11 cellular contexts compared by ENCODE assay signal in genomic region chr9:94804917-94805544, GRCh38.
DNase-seq lines count a peak whose midpoint lies in the region; ATAC-seq and TF ChIP-seq lines count a peak whose summit lies in the region.
"Had no signal": no experiment of that assay in that cellular context is flagged by ENCODE, and none has a peak within 500 bp of the region (broad histone marks: within the 10 kb centered on the region; RNA-seq: fewer than 3 reads in every experiment).

No MANE protein-coding gene starts in this region.

- peak; percentile 65 for DNase-seq in NCI-H748 (lab: John Stamatoyannopoulos, UW; ENCODE audit: unreplicated experiment)
- DNase-seq in NCI-H748 treated with DMSO at 0.1 percent for 48 hours (lab: John Stamatoyannopoulos, UW): no peak
- no peak for DNase-seq in RWPE2 (ENCODE audit: low spot score)
- DNase-seq in lower lobe of right lung: no peak
- DNase-seq in upper lobe of right lung: no peak
- DNase-seq in activated naive CD4-positive, alpha-beta T cell treated with anti-CD3 and anti-CD28 coated beads for 36 hours: no peak
- DNase-seq in occipital lobe (lab: John Stamatoyannopoulos, UW): no peak
- DNase-seq: activated T-cell treated with anti-CD3 and anti-CD28 coated beads, Interleukin-2, amount 50 U/mL, for 72 hours; NCI-H446 had no signal

- H3K27ac Mint-ChIP-seq in activated naive CD4-positive, alpha-beta T cell treated with anti-CD3 and anti-CD28 coated beads for 36 hours: no peak overlapping the region
- H3K27ac Mint-ChIP-seq in activated T-helper 17 cell treated with anti-CD3 and anti-CD28 coated beads, Interleukin-2, amount 50 U/mL, for 72 hours: no peak overlapping the region
- H3K27ac Mint-ChIP-seq: activated T-cell treated with anti-CD3 and anti-CD28 coated beads, Interleukin-2, amount 50 U/mL, for 72 hours had no signal

- no peaks in the 10 kb centered on the region for H3K27me3 ChIP-seq in RWPE2 (ENCODE audit: insufficient read depth, poor library complexity, severe bottlenecking)
- H3K27me3 ChIP-seq in lower lobe of right lung (ENCODE audit: low read depth): no peaks in the 10 kb centered on the region
- H3K27me3 ChIP-seq in upper lobe of right lung: no peaks in the 10 kb centered on the region

- no peak for TF ChIP-seq CTCF in RWPE2 (IDR thresholded peaks at IDR 0.05; ENCODE audit: poor library complexity, severe bottlenecking)
- TF ChIP-seq CTCF in lower lobe of right lung (IDR thresholded peaks at IDR 0.05): no peak
- TF ChIP-seq CTCF in upper lobe of right lung (IDR thresholded peaks at IDR 0.05): no peak

- H3K4me1 ChIP-seq in RWPE2 (ENCODE audit: insufficient read depth, poor library complexity, severe bottlenecking) (peaks cover 50% of the 10 kb centered on the region), lower lobe of right lung (peaks cover 40% of the 10 kb centered on the region), upper lobe of right lung (peaks cover 35% of the 10 kb centered on the region)

- no peaks in the 10 kb centered on the region for H3K27me3 Mint-ChIP-seq in activated naive CD4-positive, alpha-beta T cell treated with anti-CD3 and anti-CD28 coated beads for 36 hours (ENCODE audit: low read depth)
- H3K27me3 Mint-ChIP-seq in activated T-helper 17 cell treated with anti-CD3 and anti-CD28 coated beads, Interleukin-2, amount 50 U/mL, for 72 hours: no peaks in the 10 kb centered on the region
- H3K27me3 Mint-ChIP-seq: central memory CD8-positive, alpha-beta T cell had no signal

- CTCF ChIA-PET in activated naive CD4-positive, alpha-beta T cell treated with anti-CD3 and anti-CD28 coated beads for 36 hours (lab: Charles Lee): interaction anchor here (0.6 to 1.2 kb wide), 2 partner anchors 325 to 548 kb away, joined by 3 to 4 read pairs; no protein-coding TSS in a partner anchor

- H3K36me3 Mint-ChIP-seq in activated naive CD4-positive, alpha-beta T cell treated with anti-CD3 and anti-CD28 coated beads for 36 hours (ENCODE audit: low read depth): peaks cover 32% of the 10 kb centered on the region
- peaks cover 47% of the 10 kb centered on the region for H3K36me3 Mint-ChIP-seq in activated T-helper 17 cell treated with anti-CD3 and anti-CD28 coated beads, Interleukin-2, amount 50 U/mL, for 72 hours (ENCODE audit: low read depth)

- H3K9me3 Mint-ChIP-seq in activated naive CD4-positive, alpha-beta T cell treated with anti-CD3 and anti-CD28 coated beads for 36 hours: no peaks in the 10 kb centered on the region
- no peaks in the 10 kb centered on the region for H3K9me3 Mint-ChIP-seq in activated T-helper 17 cell treated with anti-CD3 and anti-CD28 coated beads, Interleukin-2, amount 50 U/mL, for 72 hours
- H3K9me3 Mint-ChIP-seq: activated T-cell treated with anti-CD3 and anti-CD28 coated beads, Interleukin-2, amount 50 U/mL, for 72 hours; central memory CD8-positive, alpha-beta T cell had no signal

- no peak overlapping the region for H3K4me3 ChIP-seq in RWPE2 (ENCODE audit: severe bottlenecking)
- no peak overlapping the region for H3K4me3 ChIP-seq in lower lobe of right lung
- H3K4me3 ChIP-seq in upper lobe of right lung: no peak overlapping the region

- intact Hi-C loops in lower lobe of right lung (cut with DNase I): no loop called here
- intact Hi-C loops in upper lobe of right lung (cut with DNase I): no loop called here
- intact Hi-C loops in activated naive CD4-positive, alpha-beta T cell treated with anti-CD3 and anti-CD28 coated beads for 36 hours (cut with micrococcal nuclease): no loop called here

- H3K4me3 Mint-ChIP-seq in activated naive CD4-positive, alpha-beta T cell treated with anti-CD3 and anti-CD28 coated beads for 36 hours: no peak overlapping the region
- no peak overlapping the region for H3K4me3 Mint-ChIP-seq in activated T-helper 17 cell treated with anti-CD3 and anti-CD28 coated beads, Interleukin-2, amount 50 U/mL, for 72 hours
- H3K4me3 Mint-ChIP-seq: activated T-cell treated with anti-CD3 and anti-CD28 coated beads, Interleukin-2, amount 50 U/mL, for 72 hours; central memory CD8-positive, alpha-beta T cell had no signal

- H3K36me3 ChIP-seq in RWPE2 (ENCODE audit: low read depth): no peaks in the 10 kb centered on the region; the same call in none of the 2 replicates
- no peaks in the 10 kb centered on the region for H3K36me3 ChIP-seq in lower lobe of right lung
- H3K36me3 ChIP-seq in upper lobe of right lung: no peaks in the 10 kb centered on the region

- peaks cover 15% of the 10 kb centered on the region for H3K4me1 Mint-ChIP-seq in activated naive CD4-positive, alpha-beta T cell treated with anti-CD3 and anti-CD28 coated beads for 36 hours (ENCODE audit: low read depth)
- peaks cover 11% of the 10 kb centered on the region for H3K4me1 Mint-ChIP-seq in activated T-helper 17 cell treated with anti-CD3 and anti-CD28 coated beads, Interleukin-2, amount 50 U/mL, for 72 hours

- ATAC-seq in RWPE2 (ENCODE audit: low read depth) (peak; percentile 7; the same call in 1 of the 3 replicates), lower lobe of right lung (peak in 1 of 2 donors; percentile 1), upper lobe of right lung (no peak)
- no peak for ATAC-seq in activated T-helper 17 cell treated with anti-CD3 and anti-CD28 coated beads, Interleukin-2, amount 50 U/mL, for 72 hours (replicated peaks)
- ATAC-seq: activated T-cell treated with anti-CD3 and anti-CD28 coated beads, Interleukin-2, amount 50 U/mL, for 72 hours had no signal

- H3K27ac ChIP-seq in RWPE2 (ENCODE audit: poor library complexity, severe bottlenecking) (peak overlapping the region; percentile 91), lower lobe of right lung (peak overlapping the region; percentile 74), upper lobe of right lung (peak overlapping the region; percentile 71)

- no peaks in the 10 kb centered on the region for H3K9me3 ChIP-seq in RWPE2 (ENCODE audit: severe bottlenecking)
- H3K9me3 ChIP-seq in lower lobe of right lung: no peaks in the 10 kb centered on the region
- H3K9me3 ChIP-seq in upper lobe of right lung: no peaks in the 10 kb centered on the region
